ENCODE assay signal across 22 cellular contexts in the genomic region with DNA sequence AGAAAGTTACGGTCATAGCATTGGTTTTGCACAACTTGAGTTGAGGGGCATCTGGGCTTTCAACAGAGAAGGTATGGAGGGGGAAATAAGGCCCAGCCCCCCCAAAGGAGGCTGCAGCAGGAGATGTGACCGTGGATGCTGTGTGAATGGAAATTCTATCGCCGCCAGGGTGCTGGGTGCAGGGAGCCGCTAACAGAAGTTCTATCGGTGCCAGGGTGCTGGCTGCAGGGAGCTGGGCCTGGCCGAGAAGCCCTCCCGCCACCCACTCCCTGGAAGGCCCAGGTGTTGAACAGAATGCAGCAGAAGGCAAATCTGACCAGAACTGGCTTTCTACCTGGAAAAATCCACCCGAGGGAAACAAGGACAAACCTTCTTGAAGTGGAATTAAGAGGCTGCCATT.
DNase-seq lines count a peak whose midpoint lies in the region; ATAC-seq, FAIRE-seq and TF ChIP-seq lines count a peak whose summit lies in the region.
"Had no signal": no experiment of that assay in that cellular context is flagged by ENCODE, and none has a peak within 500 bp of the region (broad histone marks: within the 10 kb centered on the region; RNA-seq: fewer than 3 reads in every experiment).

No MANE protein-coding gene starts in this region.

- intact Hi-C loops in kidney (cut with DNase I), result no loop called here
- intact Hi-C loops in left colon (cut with DNase I, micrococcal nuclease), result no loop called here

- peaks cover 15% of the 10 kb centered on the region for H3K36me3 Mint-ChIP-seq in progenitor cell of endocrine pancreas (ENCODE audit: insufficient read depth)
- H3K36me3 Mint-ChIP-seq: CD4-positive, CD25-positive, alpha-beta regulatory T cell; CD8-positive, alpha-beta T cell had no signal

- no peak for TF ChIP-seq CTCF in kidney (IDR thresholded peaks at IDR 0.05; ENCODE audit: borderline replicate concordance, extremely low read depth, insufficient read depth)
- no peak for TF ChIP-seq CTCF in progenitor cell of endocrine pancreas (IDR thresholded peaks at IDR 0.05; ENCODE audit: unreplicated experiment)

- no peaks in the 10 kb centered on the region for H3K27me3 Mint-ChIP-seq in progenitor cell of endocrine pancreas
- H3K27me3 Mint-ChIP-seq: CD4-positive, CD25-positive, alpha-beta regulatory T cell had no signal

- no peak overlapping the region for H3K4me3 Mint-ChIP-seq in progenitor cell of endocrine pancreas (ENCODE audit: low read depth)
- H3K4me3 Mint-ChIP-seq: B cell; CD4-positive, CD25-positive, alpha-beta regulatory T cell; CD8-positive, alpha-beta T cell; HFFc6 had no signal

- H3K36me3 ChIP-seq in kidney (ENCODE audit: control insufficient read depth in 1 of 2, insufficient read depth in 2 of 2, low read length in 2 of 2), result no peaks in the 10 kb centered on the region
- H3K36me3 ChIP-seq: BLaER1, HAP-1 had no signal

- no peak for ATAC-seq in HG02588 (IDR thresholded peaks at IDR 0.05; ENCODE audit: unreplicated experiment)
- ATAC-seq in GM19351 (IDR thresholded peaks at IDR 0.05; ENCODE audit: unreplicated experiment), result no peak
- ATAC-seq in left colon, result no peak
- ATAC-seq: CD8-positive, alpha-beta T cell had no signal

- no peak overlapping the region for H3K27ac ChIP-seq in kidney (ENCODE audit: low read depth in 2 of 2, low read length in 2 of 2)
- H3K27ac ChIP-seq: 22Rv1, BLaER1, C4-2B, GM23248 had no signal

- H3K9me3 Mint-ChIP-seq in progenitor cell of endocrine pancreas (ENCODE audit: low read depth), result no peaks in the 10 kb centered on the region
- H3K9me3 Mint-ChIP-seq: CD4-positive, CD25-positive, alpha-beta regulatory T cell; CD8-positive, alpha-beta T cell had no signal

- H3K4me1 Mint-ChIP-seq in progenitor cell of endocrine pancreas (ENCODE audit: low read depth), result peaks cover 2% of the 10 kb centered on the region
- H3K4me1 Mint-ChIP-seq: B cell had no signal

- no peaks in the 10 kb centered on the region for H3K9me3 ChIP-seq in kidney (ENCODE audit: control insufficient read depth in 1 of 2, low read length in 2 of 2)
- H3K9me3 ChIP-seq: BLaER1, Caco-2, HAP-1 had no signal

- H3K9ac ChIP-seq in kidney (ENCODE audit: low read length in 2 of 2), result no peak overlapping the region
- H3K9ac ChIP-seq: BLaER1, GM23248 had no signal

- no peaks in the 10 kb centered on the region for H3K4me1 ChIP-seq in kidney (ENCODE audit: control insufficient read depth in 1 of 2, insufficient read depth in 1 of 2, low read depth in 1 of 2, low read length in 2 of 2)
- H3K4me1 ChIP-seq: Caco-2, HAP-1 had no signal

- no peak overlapping the region for H3K4me3 ChIP-seq in kidney (ENCODE audit: low read length in 2 of 2)
- H3K4me3 ChIP-seq: BLaER1, GM23248, HAP-1 had no signal

- H3K27ac Mint-ChIP-seq in progenitor cell of endocrine pancreas, result peak overlapping the region; percentile 36
- H3K27ac Mint-ChIP-seq: B cell; CD4-positive, CD25-positive, alpha-beta regulatory T cell; CD8-positive, alpha-beta T cell; HFFc6 had no signal

- no peak for FAIRE-seq in kidney (lab: Jason Lieb, UNC)
- FAIRE-seq: A204.1, G401.6, GM12892 had no signal

- peak; percentile 22 for DNase-seq in activated effector memory CD4-positive, alpha-beta T cell treated with anti-CD3 and anti-CD28 coated beads, Interleukin-2, amount 50 U/mL, for 16 hours
- no peak for DNase-seq in activated effector memory CD4-positive, alpha-beta T cell treated with Interleukin-2 at 50 U/mL for 16 hours
- DNase-seq in kidney (peak; percentile 35), progenitor cell of endocrine pancreas (ENCODE audit: low spot score, unreplicated experiment) (no peak), left colon (no peak)
- DNase-seq: Caco-2; CD4-positive, CD25-positive, alpha-beta regulatory T cell; CD8-positive, alpha-beta T cell; DMS153; DND-41; GM23248; HFFc6 had no signal

Comparison
In these comparisons a context has a peak if more than half of its experiments do, and no peak if none do; other contexts are left out.
1. DNase-seq: peak in activated effector memory CD4-positive, alpha-beta T cell treated with anti-CD3 and anti-CD28 coated beads, Interleukin-2, amount 50 U/mL, for 16 hours (single experiment) and kidney (single experiment); none in activated effector memory CD4-positive, alpha-beta T cell treated with Interleukin-2 at 50 U/mL for 16 hours (single experiment), progenitor cell of endocrine pancreas (single experiment) and left colon (0 of 2).